In the genomic region with DNA sequence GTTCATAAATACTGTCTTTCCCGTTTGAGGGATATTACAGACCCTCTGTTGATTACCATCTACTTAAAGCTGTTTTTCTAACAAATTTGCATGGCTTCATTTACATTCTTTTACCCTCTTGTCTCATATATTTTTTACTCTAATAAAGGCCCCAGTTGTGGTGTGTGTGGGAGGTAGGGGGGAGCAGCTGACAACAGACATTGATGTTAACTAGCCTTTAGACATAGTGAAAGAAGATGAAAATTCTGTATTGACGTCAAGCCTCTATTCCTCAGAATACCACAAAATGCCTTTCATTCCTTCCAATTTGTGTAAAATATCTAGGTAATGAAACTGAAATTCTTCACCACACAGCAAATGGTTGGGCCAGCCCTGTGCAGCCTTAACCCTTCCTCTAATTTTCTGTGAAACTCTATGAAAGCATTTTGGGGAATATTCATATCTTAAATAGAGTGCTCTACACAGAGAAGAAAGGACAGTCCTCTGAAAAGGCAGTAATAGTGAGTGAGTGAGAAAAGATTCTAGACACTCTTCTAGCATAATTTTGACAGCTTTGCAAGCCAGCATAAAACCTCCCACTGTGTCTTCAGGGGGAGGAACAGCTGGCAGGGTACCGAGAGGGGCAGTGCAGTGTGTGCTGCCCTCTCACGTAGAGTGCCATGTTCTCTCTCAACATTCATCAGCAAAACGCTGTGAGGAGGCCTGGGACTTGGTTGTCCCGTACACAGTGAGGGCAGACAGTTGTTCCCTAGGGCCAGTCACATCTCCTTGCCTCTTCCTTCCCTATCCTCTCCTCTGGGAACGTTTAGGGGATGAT, we compare ENCODE assay signal across 8 cellular contexts. TPM values are rescaled to one million over a fixed set of nuclear protein-coding genes. Genes with fewer than 3 reads are reported as not detected.
A peak's percentile ranks its signal among the peaks of the same experiment; 100 is the strongest.
DNase-seq lines count a peak whose midpoint lies in the region; ATAC-seq and TF ChIP-seq lines count a peak whose summit lies in the region.

No MANE protein-coding gene starts in this region.

- no peaks in the 10 kb centered on the region for H3K9me3 ChIP-seq in tibial artery

- TF ChIP-seq CTCF in AG10803 (conservative IDR thresholded peaks at IDR 0.05; ENCODE audit: low read length), result peak; percentile 22
- TF ChIP-seq CTCF in tibial artery (IDR thresholded peaks at IDR 0.05), result no peak

- CTCF ChIA-PET in T-cell (lab: Charles Lee), result interaction anchor here in 1 of 2 donors (0.6 kb wide), 1 partner anchor 95 kb away, joined by 5 read pairs; no protein-coding TSS in a partner anchor

- POLR2A ChIA-PET in T-cell (lab: Charles Lee), result interaction anchor here (0.5 kb wide), 2 partner anchors 24 to 940 kb away, joined by 3 read pairs; no protein-coding TSS in a partner anchor

- no peaks in the 10 kb centered on the region for H3K27me3 ChIP-seq in tibial artery

- peak overlapping the region; percentile 70 to 72 for H3K27ac ChIP-seq in tibial artery

- H3K36me3 Mint-ChIP-seq in T-cell, result peaks cover 2% of the 10 kb centered on the region

- intact Hi-C loops in tibial artery (cut with DNase I; ENCODE audit: low total_unique reads), result loop anchor here (10.0 kb wide), 1 partner anchor 128 kb away; no protein-coding TSS in a partner anchor

- H3K27me3 Mint-ChIP-seq in T-cell, result no peaks in the 10 kb centered on the region

- peak; percentile 68 for ATAC-seq in GM21529 (IDR thresholded peaks at IDR 0.05; ENCODE audit: unreplicated experiment)
- peak in 1 of 4 experiments; percentile 47 for ATAC-seq in T-cell (replicated peaks in 1 of 4)
- no peak for ATAC-seq in HG02763 (IDR thresholded peaks at IDR 0.05; ENCODE audit: unreplicated experiment)

- peak overlapping the region; percentile 16; the same call in 1 of the 2 replicates for H3K4me3 ChIP-seq in AG10803 (ENCODE audit: low read length)
- H3K4me3 ChIP-seq in tibial artery, result no peak overlapping the region

- H3K27ac Mint-ChIP-seq in T-cell, result peak overlapping the region; percentile 11 to 48

- peaks cover 11 to 24% (median 21%) of the 10 kb centered on the region in 3 donors for H3K4me1 Mint-ChIP-seq in T-cell

- H3K9me3 Mint-ChIP-seq in T-cell, result no peaks in the 10 kb centered on the region

- DNase-seq in AG10803 (ENCODE audit: low read depth), result peak; percentile 96
- no peak for DNase-seq in T-cell
- peak; percentile 85 for DNase-seq in foreskin melanocyte
- DNase-seq in tibial artery, result no peak
- no peak for DNase-seq in NCI-H146 (lab: John Stamatoyannopoulos, UW)
- no peak for DNase-seq in DMS153 (lab: John Stamatoyannopoulos, UW)

- H3K4me1 ChIP-seq in tibial artery, result peaks cover 0 to 61% (median 39%) of the 10 kb centered on the region in 4 donors

- H3K4me3 Mint-ChIP-seq in T-cell, result no peak overlapping the region

- H3K36me3 ChIP-seq in tibial artery, result peaks cover 0 to 22% (median 21%) of the 10 kb centered on the region in 3 donors

RNA-seq across cellular contexts. Expression of a gene that starts 20.1 kb away (rescaled TPM):
- total RNA-seq in T-cell, result 10 to 100 TPM; 41.1 to 58.5 (median 46.2) TPM

Comparison
In these comparisons a context has a peak if more than half of its experiments do, and no peak if none do; other contexts are left out.
1. DNase-seq: peak in AG10803 (single experiment) and foreskin melanocyte (single experiment); none in T-cell (0 of 34), tibial artery (0 of 2), NCI-H146 (single experiment) and DMS153 (single experiment).